Comparison of ENCODE assay signal across 8 cellular contexts in the genomic region with DNA sequence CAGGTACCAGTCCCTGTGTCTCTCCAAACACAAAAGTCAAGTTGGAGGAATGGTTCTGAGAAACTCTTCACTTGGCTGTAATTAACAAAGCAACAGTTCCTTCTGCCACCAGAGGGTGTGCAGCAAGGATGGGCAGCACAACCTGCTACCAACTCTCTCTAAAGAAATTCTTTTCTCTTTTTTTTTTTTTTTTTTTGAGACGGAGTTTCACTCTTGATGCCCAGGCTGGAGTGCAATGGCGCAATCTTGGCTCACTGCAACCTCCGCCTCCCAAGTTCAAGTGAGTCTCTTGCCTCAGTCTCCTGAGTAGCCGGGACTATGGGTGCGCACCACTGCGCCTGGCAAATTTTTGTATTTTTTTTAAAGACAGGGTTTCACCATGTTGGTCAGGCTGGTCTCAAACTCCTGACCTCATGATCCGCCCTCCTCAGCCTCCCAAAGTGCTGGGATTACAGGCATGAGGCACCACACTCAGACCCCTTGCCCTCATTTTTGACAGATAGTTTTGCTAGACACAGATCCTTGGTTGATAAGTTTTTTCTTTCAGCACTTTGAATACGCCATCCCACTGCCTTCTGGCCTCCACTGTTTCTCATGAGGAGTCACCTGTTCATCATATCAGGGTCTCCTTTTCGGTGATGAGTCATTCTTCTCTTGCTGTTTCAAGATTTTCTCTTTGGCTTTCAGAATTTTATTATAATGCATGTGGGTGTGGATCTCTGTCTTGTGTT. TPM values are rescaled to one million over a fixed set of nuclear protein-coding genes. Genes with fewer than 3 reads are reported as not detected.
DNase-seq lines count a peak whose midpoint lies in the region; ATAC-seq, FAIRE-seq and TF ChIP-seq lines count a peak whose summit lies in the region.

No MANE protein-coding gene starts in this region.

- DNase-seq in activated CD4-positive, alpha-beta T cell treated with anti-CD3 and anti-CD28 coated beads for 36 hours = peak; percentile 41
- DNase-seq in activated CD4-positive, alpha-beta T cell treated with anti-CD3 and anti-CD28 coated beads for 1 hour = no peak
- no peak for DNase-seq in central memory CD8-positive, alpha-beta T cell (ENCODE audit: low spot score in 2 of 2)
- DNase-seq in natural killer cell = no peak
- DNase-seq in GM12892 (ENCODE audit: insufficient read length) = no peak
- DNase-seq in amygdala (lab: John Stamatoyannopoulos, UW) = no peak

- H3K4me3 Mint-ChIP-seq in activated CD4-positive, alpha-beta T cell treated with anti-CD3 and anti-CD28 coated beads for 36 hours = no peak overlapping the region
- H3K4me3 Mint-ChIP-seq in central memory CD8-positive, alpha-beta T cell = no peak overlapping the region
- no peak overlapping the region for H3K4me3 Mint-ChIP-seq in natural killer cell

- peaks cover 36% of the 10 kb centered on the region for H3K4me1 Mint-ChIP-seq in activated CD4-positive, alpha-beta T cell treated with anti-CD3 and anti-CD28 coated beads for 36 hours
- H3K4me1 Mint-ChIP-seq in central memory CD8-positive, alpha-beta T cell = peaks cover 22% of the 10 kb centered on the region
- peaks cover 8 to 14% of the 10 kb centered on the region in 2 donors for H3K4me1 Mint-ChIP-seq in natural killer cell

- no peaks in the 10 kb centered on the region for H3K36me3 ChIP-seq in OCI-LY1 (ENCODE audit: insufficient read depth, low read length)

- H3K27me3 Mint-ChIP-seq in activated CD4-positive, alpha-beta T cell treated with anti-CD3 and anti-CD28 coated beads for 36 hours = peaks cover 2% of the 10 kb centered on the region
- H3K27me3 Mint-ChIP-seq in central memory CD8-positive, alpha-beta T cell = no peaks in the 10 kb centered on the region
- H3K27me3 Mint-ChIP-seq in natural killer cell (ENCODE audit: low read depth in 2 of 2) = peaks cover 7 to 15% of the 10 kb centered on the region in 2 donors

- no peak overlapping the region for H3K4me3 ChIP-seq in OCI-LY1 (ENCODE audit: low read depth, low read length, poor library complexity, severe bottlenecking)

- H3K27ac Mint-ChIP-seq in activated CD4-positive, alpha-beta T cell treated with anti-CD3 and anti-CD28 coated beads for 36 hours = peak overlapping the region; percentile 3
- no peak overlapping the region for H3K27ac Mint-ChIP-seq in central memory CD8-positive, alpha-beta T cell (ENCODE audit: low read depth)
- no peak overlapping the region for H3K27ac Mint-ChIP-seq in natural killer cell

- no peak for TF ChIP-seq POLR2A in GM12892 (IDR thresholded peaks at IDR 0.05; ENCODE audit: low read depth, low read length)

- no peaks in the 10 kb centered on the region for H3F3A ChIP-seq in OCI-LY1 (ENCODE audit: insufficient read depth, low read length)

- H3K9me3 ChIP-seq in OCI-LY1 (ENCODE audit: low read length) = no peaks in the 10 kb centered on the region

- H3K36me3 Mint-ChIP-seq in activated CD4-positive, alpha-beta T cell treated with anti-CD3 and anti-CD28 coated beads for 36 hours (ENCODE audit: low read depth) = peaks cover 5% of the 10 kb centered on the region
- H3K36me3 Mint-ChIP-seq in central memory CD8-positive, alpha-beta T cell (ENCODE audit: insufficient read depth) = no peaks in the 10 kb centered on the region
- H3K36me3 Mint-ChIP-seq in natural killer cell = no peaks in the 10 kb centered on the region

- no peak overlapping the region for H3K4me2 ChIP-seq in OCI-LY1 (ENCODE audit: low read length)

- no peaks in the 10 kb centered on the region for H3K9me2 ChIP-seq in OCI-LY1 (ENCODE audit: low read depth, low read length)

- POLR2A ChIA-PET in activated CD4-positive, alpha-beta T cell treated with anti-CD3 and anti-CD28 coated beads for 36 hours (lab: Charles Lee) = no interaction called here

- peaks cover 12% of the 10 kb centered on the region for H3K9me3 Mint-ChIP-seq in activated CD4-positive, alpha-beta T cell treated with anti-CD3 and anti-CD28 coated beads for 36 hours (ENCODE audit: low read depth)
- no peaks in the 10 kb centered on the region for H3K9me3 Mint-ChIP-seq in central memory CD8-positive, alpha-beta T cell
- no peaks in the 10 kb centered on the region for H3K9me3 Mint-ChIP-seq in natural killer cell

- TF ChIP-seq CTCF in OCI-LY1 (IDR thresholded peaks at IDR 0.05; ENCODE audit: low read length) (peak; percentile 30; the same call in 1 of the 2 replicates), natural killer cell (IDR thresholded peaks at IDR 0.05) (no peak)

- no peak for FAIRE-seq in GM12892 (lab: Jason Lieb, UNC)

- H3K27ac ChIP-seq in OCI-LY1 (ENCODE audit: low read depth, low read length, poor library complexity, severe bottlenecking) = no peak overlapping the region

- no peak for ATAC-seq in activated CD4-positive, alpha-beta T cell treated with anti-CD3 and anti-CD28 coated beads for 36 hours
- peak; percentile 53 for ATAC-seq in central memory CD8-positive, alpha-beta T cell (replicated peaks; ENCODE audit: extremely low read depth, poor library complexity, severe bottlenecking)
- ATAC-seq in natural killer cell (peak; percentile 49 to 69 (median 53)), GM21619 (IDR thresholded peaks at IDR 0.05; ENCODE audit: unreplicated experiment) (no peak)

- no peak overlapping the region for H2AFZ ChIP-seq in OCI-LY1 (ENCODE audit: low read length)

- H3K79me2 ChIP-seq in OCI-LY1 (ENCODE audit: insufficient read depth, low read length) = no peaks in the 10 kb centered on the region

- CTCF ChIA-PET in activated CD4-positive, alpha-beta T cell treated with anti-CD3 and anti-CD28 coated beads for 36 hours (lab: Charles Lee) = interaction anchor here (1.1 kb wide), 1 partner anchor 12 kb away, joined by 3 read pairs; no protein-coding TSS in a partner anchor

- no peaks in the 10 kb centered on the region for H4K20me1 ChIP-seq in OCI-LY1 (ENCODE audit: insufficient read depth, low read length)

- peaks cover 8% of the 10 kb centered on the region; the same call in 1 of the 2 replicates for H3K27me3 ChIP-seq in OCI-LY1 (ENCODE audit: insufficient read depth, low read length)

- intact Hi-C loops in activated CD4-positive, alpha-beta T cell treated with anti-CD3 and anti-CD28 coated beads for 36 hours (cut with DNase I, micrococcal nuclease) = loop anchor here in 1 of 2 experiments (1.0 kb wide), 1 partner anchor 162 kb away; no protein-coding TSS in a partner anchor
- intact Hi-C loops in natural killer cell (cut with micrococcal nuclease) = loop anchor here (1.0 kb wide), 1 partner anchor 162 kb away; no protein-coding TSS in a partner anchor

- no peak overlapping the region for H3K9ac ChIP-seq in OCI-LY1 (ENCODE audit: low read length)

- peaks cover 4% of the 10 kb centered on the region for H3K4me1 ChIP-seq in OCI-LY1 (ENCODE audit: insufficient read depth, low read length, severe bottlenecking)

RNA-seq across cellular contexts. Expression of a gene that starts 12.1 kb away (rescaled TPM):
- 10 to 100 TPM; 24.0 to 24.5 TPM for total RNA-seq in activated CD4-positive, alpha-beta T cell treated with anti-CD3 and anti-CD28 coated beads for 36 hours
- total RNA-seq in natural killer cell = 10 to 100 TPM; 28.6 to 29.2 (median 28.6) TPM
- polyA plus RNA-seq in GM12892 (2012; ENCODE audit: missing spikeins) = 49.3 TPM

RNA-seq across cellular contexts. Expression of a gene that starts 57.0 kb away (rescaled TPM):
- total RNA-seq in activated CD4-positive, alpha-beta T cell treated with anti-CD3 and anti-CD28 coated beads for 36 hours = 10 to 100 TPM; 17.1 to 19.7 TPM
- total RNA-seq in natural killer cell = 10 to 100 TPM; 26.2 to 28.4 (median 28.1) TPM
- polyA plus RNA-seq in GM12892 (2012; ENCODE audit: missing spikeins) = 10.1 TPM

Comparison
In these comparisons a context has a peak if more than half of its experiments do, and no peak if none do; other contexts are left out.
1. ATAC-seq: peak in central memory CD8-positive, alpha-beta T cell (single experiment) and natural killer cell (3 of 3); none in activated CD4-positive, alpha-beta T cell treated with anti-CD3 and anti-CD28 coated beads for 36 hours (single experiment) and GM21619 (single experiment).